In genomic region chr10:57979466-57979865, GRCh38 we compare ENCODE assay signal across 19 cellular contexts.
DNase-seq lines count a peak whose midpoint lies in the region; TF ChIP-seq lines count a peak whose summit lies in the region.
"Had no signal": no experiment of that assay in that cellular context is flagged by ENCODE, and none has a peak within 500 bp of the region (broad histone marks: within the 10 kb centered on the region; RNA-seq: fewer than 3 reads in every experiment).

No MANE protein-coding gene starts in this region.

- TF ChIP-seq CTCF in hepatocyte (IDR thresholded peaks at IDR 0.05; ENCODE audit: poor library complexity), result no peak

- no peaks in the 10 kb centered on the region for H3K9me2 ChIP-seq in hepatocyte (replicated peaks; ENCODE audit: insufficient read depth)

- H3K4me3 ChIP-seq in hepatocyte, result no peak overlapping the region
- H3K4me3 ChIP-seq: right atrium auricular region, SJCRH30 had no signal

- no peaks in the 10 kb centered on the region for H3K27me3 ChIP-seq in hepatocyte
- H3K27me3 ChIP-seq: right atrium auricular region, SJCRH30 had no signal

- H3K9me3 ChIP-seq in hepatocyte (ENCODE audit: low read depth), result no peaks in the 10 kb centered on the region
- H3K9me3 ChIP-seq: right atrium auricular region, SJCRH30 had no signal

- H3K4me1 ChIP-seq in hepatocyte (ENCODE audit: insufficient read depth), result no peaks in the 10 kb centered on the region
- H3K4me1 ChIP-seq: right atrium auricular region, SJCRH30 had no signal

- in situ Hi-C loops in ACHN (cut with HindIII; ENCODE audit: low pct_ligation_motif_present, low pct_unique_long_range_greater_than_20kb, low sequenced_read_pairs), result no loop called here

- DNase-seq in ACHN (peak; percentile 12), HCEC 1CT (peak; percentile 66), SW480 (ENCODE audit: low spot score) (peak; percentile 51), hepatocyte (ENCODE audit: low spot score) (peak; percentile 16), NCI-H526 treated with DMSO at 0.1 percent for 48 hours (lab: John Stamatoyannopoulos, UW) (no peak), NCI-H1092 (lab: John Stamatoyannopoulos, UW) (no peak), DMS79 (lab: John Stamatoyannopoulos, UW) (no peak), NCI-H2107 treated with DMSO at 0.1 percent for 48 hours (lab: John Stamatoyannopoulos, UW; ENCODE audit: unreplicated experiment) (no peak)
- DNase-seq: activated CD4-positive, alpha-beta T cell treated with anti-CD3 and anti-CD28 coated beads for 4 hours; activated CD8-positive, alpha-beta memory T cell treated with anti-CD3 and anti-CD28 coated beads, Interleukin-2, amount 50 U/mL, for 4 hours; activated gamma-delta T cell; aorta; cortex of kidney; midbrain; NCI-H1417; NCI-H2227 treated with DMSO at 0.1 percent for 48 hours; SJCRH30 had no signal

- no peak overlapping the region for H2AFZ ChIP-seq in hepatocyte

- H4K20me1 ChIP-seq in hepatocyte (ENCODE audit: insufficient read depth, poor library complexity, severe bottlenecking), result no peaks in the 10 kb centered on the region

- no peaks in the 10 kb centered on the region for H3K36me3 ChIP-seq in hepatocyte (replicated peaks; ENCODE audit: insufficient read depth, low read depth)
- H3K36me3 ChIP-seq: right atrium auricular region, SJCRH30 had no signal

- 76% methylated on average over 4 of the region's 4 CpGs for WGBS in hepatocyte (ENCODE audit: low lambda C conversion rate, missing lambda C conversion rate)

- H3K4me2 ChIP-seq in hepatocyte, result no peak overlapping the region

- no peaks in the 10 kb centered on the region for H3K79me2 ChIP-seq in hepatocyte

- H3K27ac ChIP-seq in hepatocyte, result no peak overlapping the region
- H3K27ac ChIP-seq: epithelial cell of prostate, right atrium auricular region, SJCRH30 had no signal

Comparison
In these comparisons a context has a peak if more than half of its experiments do, and no peak if none do; other contexts are left out.
1. DNase-seq: peak in ACHN (single experiment), HCEC 1CT (single experiment), SW480 (single experiment) and hepatocyte (single experiment); none in NCI-H526 treated with DMSO at 0.1 percent for 48 hours (single experiment), NCI-H1092 (single experiment), DMS79 (single experiment) and NCI-H2107 treated with DMSO at 0.1 percent for 48 hours (single experiment).